Comparison of ENCODE assay signal across 17 cellular contexts in genomic region chr3:116897382-116897781, GRCh38.
"Had no signal": no experiment of that assay in that cellular context is flagged by ENCODE, and none has a peak within 500 bp of the region (broad histone marks: within the 10 kb centered on the region; RNA-seq: fewer than 3 reads in every experiment).

No MANE protein-coding gene starts in this region.

- H3K36me3 ChIP-seq: esophagus squamous epithelium, heart left ventricle, ovary, uterus had no signal

- H3K4me1 Mint-ChIP-seq: naive thymus-derived CD8-positive, alpha-beta T cell; neural crest cell had no signal

- H3K4me1 ChIP-seq: esophagus squamous epithelium, heart left ventricle, uterus had no signal

- H3K9me3 Mint-ChIP-seq: dendritic cell treated with granulocyte-macrophage colony-stimulating factor and Interleukin-4, amounts not matched to agents 40 ng/mL and 50 ng/mL, for 4 days; neural crest cell had no signal

- ATAC-seq: heart left ventricle; left colon; left ventricle myocardium superior; naive thymus-derived CD8-positive, alpha-beta T cell; right cardiac atrium had no signal

- H3K4me3 ChIP-seq: esophagus squamous epithelium, heart left ventricle, lung, ovary, uterus had no signal

- H3K27me3 Mint-ChIP-seq: dendritic cell treated with granulocyte-macrophage colony-stimulating factor and Interleukin-4, amounts not matched to agents 40 ng/mL and 50 ng/mL, for 4 days had no signal

- H3K36me3 Mint-ChIP-seq: naive thymus-derived CD8-positive, alpha-beta T cell had no signal

- FAIRE-seq: colon, small intestine had no signal

- H3K27ac ChIP-seq: esophagus squamous epithelium, heart left ventricle, ovary, uterus had no signal

- DNase-seq: esophagus squamous epithelium; heart left ventricle; hippocampal formation; left colon; left ventricle myocardium superior; naive thymus-derived CD8-positive, alpha-beta T cell; ovary; right cardiac atrium; small intestine; stimulated activated CD4-positive, alpha-beta T cell treated with anti-CD3 and anti-CD28 coated beads, Interleukin-2, amount 100 ng/mL, for 48 hours; stimulated activated naive CD4-positive, alpha-beta T cell treated with Interleukin-2 at 50 U/mL for 16 hours; trophoblast cell; uterus had no signal

- H3K27me3 ChIP-seq: esophagus squamous epithelium, heart left ventricle, ovary had no signal

- H3K4me3 Mint-ChIP-seq: dendritic cell treated with granulocyte-macrophage colony-stimulating factor and Interleukin-4, amounts not matched to agents 40 ng/mL and 50 ng/mL, for 4 days; naive thymus-derived CD8-positive, alpha-beta T cell; neural crest cell had no signal

- H3K27ac Mint-ChIP-seq: dendritic cell treated with granulocyte-macrophage colony-stimulating factor and Interleukin-4, amounts not matched to agents 40 ng/mL and 50 ng/mL, for 4 days; naive thymus-derived CD8-positive, alpha-beta T cell had no signal
